In genomic region chr1:14924455-14925325, GRCh38 we compare ENCODE assay signal across 8 cellular contexts.
DNase-seq lines count a peak whose midpoint lies in the region; TF ChIP-seq lines count a peak whose summit lies in the region.

No MANE protein-coding gene starts in this region.

- no peak overlapping the region for H3T11ph ChIP-seq in H9 (ENCODE audit: low read length)

- H3K79me2 ChIP-seq in H9 (ENCODE audit: insufficient read depth, low read length), result no peaks in the 10 kb centered on the region
- H3K79me2 ChIP-seq in fibroblast of lung (ENCODE audit: control insufficient read depth, insufficient read depth, low read length), result peaks cover 4% of the 10 kb centered on the region

- no peak overlapping the region for H4K91ac ChIP-seq in H9 (ENCODE audit: insufficient read length, low read depth, low read length)

- no peak overlapping the region for H2BK120ac ChIP-seq in H9 (ENCODE audit: low read depth, low read length, poor library complexity, severe bottlenecking)

- H3K9me3 Mint-ChIP-seq in H9, result no peaks in the 10 kb centered on the region
- H3K9me3 Mint-ChIP-seq in activated CD4-positive, alpha-beta memory T cell treated with anti-CD3 and anti-CD28 coated beads, Interleukin-2, amount 10 ng/mL, durations not matched to agents 7 days and 5 days, result no peaks in the 10 kb centered on the region

- DNase-seq in H9, result no peak
- peak; percentile 19 for DNase-seq in activated CD4-positive, alpha-beta memory T cell treated with anti-CD3 and anti-CD28 coated beads, Interleukin-2, amount 10 ng/mL, durations not matched to agents 7 days and 5 days
- DNase-seq in fibroblast of lung (ENCODE audit: low read depth in 2 of 2), result peak; percentile 50 to 54
- peak; percentile 67 for DNase-seq in myocyte (ENCODE audit: low read depth)
- no peak for DNase-seq in NCI-H774 (lab: John Stamatoyannopoulos, UW)
- no peak for DNase-seq in central memory CD4-positive, alpha-beta T cell
- no peak for DNase-seq in effector CD8-positive, alpha-beta T cell (lab: John Stamatoyannopoulos, UW)

- peaks cover 17 to 83% (median 54%) of the 10 kb centered on the region in 10 experiments for H3K4me1 ChIP-seq in BLaER1 treated with 17β-estradiol and CSF1 and Interleukin-3, amounts not matched to agents 10 nM and 100 nM
- H3K4me1 ChIP-seq in H9 (ENCODE audit: insufficient read depth, low read length) (no peaks in the 10 kb centered on the region), fibroblast of lung (ENCODE audit: control insufficient read depth, extremely low read depth, insufficient read depth, low read length) (peaks cover 22% of the 10 kb centered on the region)

- H3K4me3 ChIP-seq in BLaER1 treated with 17β-estradiol and CSF1 and Interleukin-3, amounts not matched to agents 10 nM and 100 nM, result peak overlapping the region; percentile 70 to 81 (median 74)
- H3K4me3 ChIP-seq in fibroblast of lung (replicated peaks in 1 of 4; ENCODE audit: control extremely low read depth in 1 of 4, insufficient read depth in 1 of 4, low read depth in 3 of 4, low read length in 4 of 4), result peak overlapping the region; percentile 60 to 81 (median 73)

- H3K4me2 ChIP-seq in BLaER1 treated with 17β-estradiol and CSF1 and Interleukin-3, amounts not matched to agents 10 nM and 100 nM, result peak overlapping the region; percentile 89 to 100 (median 99)
- H3K4me2 ChIP-seq in H9 (ENCODE audit: insufficient read depth, insufficient read length, low read length) (peak overlapping the region; percentile 95), fibroblast of lung (ENCODE audit: extremely low read depth, insufficient read depth, low read length) (peak overlapping the region; percentile 96)

- H4K20me1 ChIP-seq in BLaER1 treated with 17β-estradiol and CSF1 and Interleukin-3, amounts not matched to agents 10 nM and 100 nM, result peaks cover 0 to 56% (median 51%) of the 10 kb centered on the region in 11 experiments; a peak in 18 of 22 replicates
- H4K20me1 ChIP-seq in H9 (ENCODE audit: control insufficient read depth, insufficient read depth, insufficient read length) (no peaks in the 10 kb centered on the region), fibroblast of lung (ENCODE audit: control insufficient read depth, extremely low read depth, insufficient read depth, low read length) (no peaks in the 10 kb centered on the region)

- H3K27me3 Mint-ChIP-seq in H9 (ENCODE audit: low read depth), result peaks cover 64% of the 10 kb centered on the region
- H3K27me3 Mint-ChIP-seq in activated CD4-positive, alpha-beta memory T cell treated with anti-CD3 and anti-CD28 coated beads, Interleukin-2, amount 10 ng/mL, durations not matched to agents 7 days and 5 days, result peaks cover 48% of the 10 kb centered on the region

- no peak overlapping the region for H4K8ac ChIP-seq in H9 (replicated peaks; ENCODE audit: insufficient read length, low read depth, low read length)

- H2BK20ac ChIP-seq in H9 (ENCODE audit: low read depth, low read length, poor library complexity, severe bottlenecking), result no peak overlapping the region

- H3K27ac Mint-ChIP-seq in H9, result peak overlapping the region in 1 of 3 experiments; percentile 60; a peak in 2 of 7 replicates
- no peak overlapping the region for H3K27ac Mint-ChIP-seq in activated CD4-positive, alpha-beta memory T cell treated with anti-CD3 and anti-CD28 coated beads, Interleukin-2, amount 10 ng/mL, durations not matched to agents 7 days and 5 days

- H3K9ac ChIP-seq in BLaER1 treated with 17β-estradiol and CSF1 and Interleukin-3, amounts not matched to agents 10 nM and 100 nM, result peak overlapping the region; percentile 54 to 84 (median 73); a peak in 21 of 22 replicates
- H3K9ac ChIP-seq in H9 (ENCODE audit: extremely low read depth, insufficient read length, low read length) (no peak overlapping the region), fibroblast of lung (ENCODE audit: insufficient read depth, low read length) (peak overlapping the region; percentile 70)

- no peak overlapping the region for H4K5ac ChIP-seq in H9 (ENCODE audit: insufficient read length, low read depth, low read length)

- H3K23ac ChIP-seq in H9 (ENCODE audit: insufficient read length, low read depth, low read length), result no peak overlapping the region

- H3K36me3 Mint-ChIP-seq in H9 (ENCODE audit: insufficient read depth in 1 of 3, low read depth in 3 of 3), result no peaks in the 10 kb centered on the region
- H3K36me3 Mint-ChIP-seq in activated CD4-positive, alpha-beta memory T cell treated with anti-CD3 and anti-CD28 coated beads, Interleukin-2, amount 10 ng/mL, durations not matched to agents 7 days and 5 days (ENCODE audit: low read depth), result no peaks in the 10 kb centered on the region

- no peak overlapping the region for H3K56ac ChIP-seq in H9 (ENCODE audit: insufficient read length, low read depth, low read length)

- H3K79me1 ChIP-seq in H9 (ENCODE audit: insufficient read depth, low read depth, low read length, poor library complexity, severe bottlenecking), result no peaks in the 10 kb centered on the region

- H3K14ac ChIP-seq in H9 (ENCODE audit: insufficient read depth, low read length), result no peak overlapping the region

- H3K4ac ChIP-seq in H9 (ENCODE audit: low read depth, low read length), result no peak overlapping the region

- H3K9me3 ChIP-seq in BLaER1 treated with 17β-estradiol and CSF1 and Interleukin-3, amounts not matched to agents 10 nM and 100 nM (replicated peaks in 1 of 11), result no peaks in the 10 kb centered on the region
- H3K9me3 ChIP-seq in H9 (ENCODE audit: control insufficient read depth, low read depth, low read length) (no peaks in the 10 kb centered on the region), fibroblast of lung (ENCODE audit: control insufficient read depth, insufficient read depth, low read depth, low read length) (no peaks in the 10 kb centered on the region)

- H2AFZ ChIP-seq in H9 (ENCODE audit: low read length) (no peak overlapping the region), fibroblast of lung (ENCODE audit: low read length) (peak overlapping the region; percentile 10)

- H2BK12ac ChIP-seq in H9 (ENCODE audit: insufficient read length, low read depth, low read length), result no peak overlapping the region

- POLR2A ChIA-PET in activated CD4-positive, alpha-beta memory T cell treated with anti-CD3 and anti-CD28 coated beads, Interleukin-2, amount 10 ng/mL, durations not matched to agents 7 days and 5 days (lab: Charles Lee), result no interaction called here

- H3K27me3 ChIP-seq in BLaER1 treated with 17β-estradiol and CSF1 and Interleukin-3, amounts not matched to agents 10 nM and 100 nM, result peaks cover 0 to 79% (median 10%) of the 10 kb centered on the region in 11 experiments; a peak in 12 of 22 replicates
- H3K27me3 ChIP-seq in H9 (ENCODE audit: insufficient read depth, low read length), result peaks cover 15% of the 10 kb centered on the region
- no peaks in the 10 kb centered on the region for H3K27me3 ChIP-seq in fibroblast of lung (ENCODE audit: control insufficient read depth, insufficient read depth, low read length)

- H3K23me2 ChIP-seq in H9 (ENCODE audit: insufficient read length, low read depth, low read length, poor library complexity, severe bottlenecking), result peaks cover 12% of the 10 kb centered on the region

- no peak overlapping the region for H2BK5ac ChIP-seq in H9 (ENCODE audit: insufficient read length, low read length)

- WGBS in H9 (ENCODE audit: extremely low coverage, insufficient read length, low lambda C conversion rate), result no CpG with 5 or more reads among the region's 93 CpGs

- no peak overlapping the region for H3K18ac ChIP-seq in H9 (ENCODE audit: insufficient read length, low read depth, low read length)

- no peak overlapping the region for H2AK5ac ChIP-seq in H9 (ENCODE audit: insufficient read length, low read length)

- no peak for TF ChIP-seq CTCF in H9 (conservative IDR thresholded peaks at IDR 0.05)
- no peak for TF ChIP-seq CTCF in fibroblast of lung (conservative IDR thresholded peaks at IDR 0.05 in 1 of 2, IDR thresholded peaks at IDR 0.05 in 1 of 2; ENCODE audit: low read depth in 1 of 2, low read length in 2 of 2)

- peak overlapping the region; percentile 56 to 82 for H3K4me3 Mint-ChIP-seq in H9
- H3K4me3 Mint-ChIP-seq in activated CD4-positive, alpha-beta memory T cell treated with anti-CD3 and anti-CD28 coated beads, Interleukin-2, amount 10 ng/mL, durations not matched to agents 7 days and 5 days, result no peak overlapping the region

- CTCF ChIA-PET in activated CD4-positive, alpha-beta memory T cell treated with anti-CD3 and anti-CD28 coated beads, Interleukin-2, amount 10 ng/mL, durations not matched to agents 7 days and 5 days (lab: Charles Lee), result no interaction called here

- no peaks in the 10 kb centered on the region for H3K36me3 ChIP-seq in BLaER1 treated with 17β-estradiol and CSF1 and Interleukin-3, amounts not matched to agents 10 nM and 100 nM
- H3K36me3 ChIP-seq in fibroblast of lung (ENCODE audit: control insufficient read depth, insufficient read depth, low read length), result no peaks in the 10 kb centered on the region

- peak overlapping the region in 9 of 11 experiments; percentile 40 to 75 (median 67); a peak in 16 of 22 replicates for H3K27ac ChIP-seq in BLaER1 treated with 17β-estradiol and CSF1 and Interleukin-3, amounts not matched to agents 10 nM and 100 nM
- H3K27ac ChIP-seq in H9 (ENCODE audit: insufficient read length, low read depth, low read length) (no peak overlapping the region), fibroblast of lung (ENCODE audit: insufficient read depth, low read length) (peak overlapping the region; percentile 57)

- H2BK15ac ChIP-seq in H9 (ENCODE audit: low read depth, low read length), result no peak overlapping the region

- peaks cover 8 to 24% of the 10 kb centered on the region in 2 experiments for H3K4me1 Mint-ChIP-seq in H9
- H3K4me1 Mint-ChIP-seq in activated CD4-positive, alpha-beta memory T cell treated with anti-CD3 and anti-CD28 coated beads, Interleukin-2, amount 10 ng/mL, durations not matched to agents 7 days and 5 days, result peaks cover 5% of the 10 kb centered on the region

Comparison
In these comparisons a context has a peak if more than half of its experiments do, and no peak if none do; other contexts are left out.
1. DNase-seq: peak in activated CD4-positive, alpha-beta memory T cell treated with anti-CD3 and anti-CD28 coated beads, Interleukin-2, amount 10 ng/mL, durations not matched to agents 7 days and 5 days (single experiment), fibroblast of lung (2 of 2) and myocyte (single experiment); none in H9 (single experiment), NCI-H774 (single experiment), central memory CD4-positive, alpha-beta T cell (single experiment) and effector CD8-positive, alpha-beta T cell (single experiment).
2. Peak in every context shown above with its lines, with median percentiles within 50 percentile points of each other: H3K4me2 ChIP-seq.